ENCODE assay signal across 15 cellular contexts in genomic region chr2:6927753-6928152, GRCh38. TPM values are rescaled to one million over a fixed set of nuclear protein-coding genes. Genes with fewer than 3 reads are reported as not detected.
DNase-seq lines count a peak whose midpoint lies in the region; ATAC-seq and TF ChIP-seq lines count a peak whose summit lies in the region.
"Had no signal": no experiment of that assay in that cellular context is flagged by ENCODE, and none has a peak within 500 bp of the region (broad histone marks: within the 10 kb centered on the region; RNA-seq: fewer than 3 reads in every experiment).

No MANE protein-coding gene starts in this region.

- DNase-seq in heart right ventricle (no peak), left cardiac atrium (no peak), adrenal gland (no peak), uterus (no peak), esophagus squamous epithelium (lab: John Stamatoyannopoulos, UW) (no peak)
- no peak for DNase-seq in naive thymus-derived CD8-positive, alpha-beta T cell
- DNase-seq in stimulated activated naive B cell treated with anti-CD40 and anti-IgM and Interleukin-4, amounts not matched to agents 10 μg/mL and 1 μg/mL and 100 μg/mL, for 72 hours: no peak
- DNase-seq: COR-L47, IMR-90, Kasumi-1, MM.1S, NCI-H1092 treated with DMSO at 0.1 percent for 48 hours, NCI-H2081 treated with DMSO at 0.1 percent for 48 hours, NCI-H510A treated with DMSO at 0.1 percent for 48 hours had no signal

- H3K36me3 Mint-ChIP-seq in naive thymus-derived CD8-positive, alpha-beta T cell: peaks cover 14 to 36% (median 29%) of the 10 kb centered on the region in 3 donors
- peaks cover 3 to 7% of the 10 kb centered on the region in 2 donors for H3K36me3 Mint-ChIP-seq in stimulated activated naive B cell treated with anti-CD40 and anti-IgM and Interleukin-4, amounts not matched to agents 10 μg/mL and 1 μg/mL and 100 μg/mL, for 72 hours

- H3K36me3 ChIP-seq in heart right ventricle (no peaks in the 10 kb centered on the region), adrenal gland (replicated peaks in 1 of 2) (no peaks in the 10 kb centered on the region), uterus (no peaks in the 10 kb centered on the region), esophagus squamous epithelium (no peaks in the 10 kb centered on the region)

- peaks cover 0 to 6% (median 0%) of the 10 kb centered on the region in 11 donors for H3K9me3 ChIP-seq in heart right ventricle
- no peaks in the 10 kb centered on the region for H3K9me3 ChIP-seq in adrenal gland (replicated peaks in 1 of 3)
- H3K9me3 ChIP-seq in uterus: no peaks in the 10 kb centered on the region
- no peaks in the 10 kb centered on the region for H3K9me3 ChIP-seq in esophagus squamous epithelium
- H3K9me3 ChIP-seq: A549 had no signal

- peaks cover 4 to 86% (median 66%) of the 10 kb centered on the region in 9 donors for H3K4me1 ChIP-seq in heart right ventricle
- peaks cover 49 to 87% of the 10 kb centered on the region in 2 donors for H3K4me1 ChIP-seq in adrenal gland (replicated peaks in 1 of 2)
- peaks cover 0 to 5% of the 10 kb centered on the region in 2 donors for H3K4me1 ChIP-seq in uterus
- H3K4me1 ChIP-seq in esophagus squamous epithelium: peaks cover 0 to 17% (median 0%) of the 10 kb centered on the region in 3 donors
- H3K4me1 ChIP-seq: A549 had no signal

- ATAC-seq in heart right ventricle: no peak
- no peak for ATAC-seq in left cardiac atrium
- no peak for ATAC-seq in naive thymus-derived CD8-positive, alpha-beta T cell
- ATAC-seq in stimulated activated naive B cell treated with anti-CD40 and anti-IgM and Interleukin-4, amounts not matched to agents 10 μg/mL and 1 μg/mL and 100 μg/mL, for 72 hours (replicated peaks): no peak
- ATAC-seq: A549 had no signal

- TF ChIP-seq CTCF in heart right ventricle (IDR thresholded peaks at IDR 0.05): no peak
- no peak for TF ChIP-seq CTCF in adrenal gland (IDR thresholded peaks at IDR 0.05)
- TF ChIP-seq CTCF in uterus (IDR thresholded peaks at IDR 0.05): no peak
- TF ChIP-seq CTCF in esophagus squamous epithelium (IDR thresholded peaks at IDR 0.05): no peak

- peak overlapping the region in 1 of 10 donors; percentile 12 for H3K4me3 Mint-ChIP-seq in naive thymus-derived CD8-positive, alpha-beta T cell
- H3K4me3 Mint-ChIP-seq in stimulated activated naive B cell treated with anti-CD40 and anti-IgM and Interleukin-4, amounts not matched to agents 10 μg/mL and 1 μg/mL and 100 μg/mL, for 72 hours: no peak overlapping the region

- no peaks in the 10 kb centered on the region for H3K27me3 Mint-ChIP-seq in naive thymus-derived CD8-positive, alpha-beta T cell
- peaks cover 5 to 13% of the 10 kb centered on the region in 2 donors for H3K27me3 Mint-ChIP-seq in stimulated activated naive B cell treated with anti-CD40 and anti-IgM and Interleukin-4, amounts not matched to agents 10 μg/mL and 1 μg/mL and 100 μg/mL, for 72 hours

- 93 to 96% methylated on average over 3 of the region's 3 CpGs for WGBS in heart right ventricle, 2 donors
- 89 to 95% (median 94%) methylated on average over 3 of the region's 3 CpGs for WGBS in adrenal gland, 4 donors
- 75 to 79% methylated on average over 2 to 3 of the region's 3 CpGs for WGBS in esophagus squamous epithelium, 2 donors

- POLR2A ChIA-PET in naive thymus-derived CD8-positive, alpha-beta T cell (lab: Charles Lee): interaction anchor here (1.4 kb wide), 1 partner anchor 9 kb away, joined by 7 read pairs; no protein-coding TSS in a partner anchor

- peaks cover 0 to 14% (median 3%) of the 10 kb centered on the region in 9 donors for H3K9me3 Mint-ChIP-seq in naive thymus-derived CD8-positive, alpha-beta T cell
- peaks cover 2 to 11% of the 10 kb centered on the region in 2 donors for H3K9me3 Mint-ChIP-seq in stimulated activated naive B cell treated with anti-CD40 and anti-IgM and Interleukin-4, amounts not matched to agents 10 μg/mL and 1 μg/mL and 100 μg/mL, for 72 hours

- TF ChIP-seq POLR2A in adrenal gland (IDR thresholded peaks at IDR 0.05) (no peak), uterus (IDR thresholded peaks at IDR 0.05) (no peak), esophagus squamous epithelium (IDR thresholded peaks at IDR 0.05) (no peak)

- H3K27ac ChIP-seq in heart right ventricle (peak overlapping the region in 8 of 10 donors; percentile 18 to 69 (median 50)), adrenal gland (peak overlapping the region in 4 of 5 donors; percentile 42 to 77 (median 63)), uterus (peak overlapping the region; percentile 40 to 63), esophagus squamous epithelium (no peak overlapping the region)
- H3K27ac ChIP-seq: A549 had no signal

- H3K4me3 ChIP-seq in heart right ventricle: no peak overlapping the region
- H3K4me3 ChIP-seq in adrenal gland: no peak overlapping the region
- H3K4me3 ChIP-seq in uterus: no peak overlapping the region
- H3K4me3 ChIP-seq in esophagus squamous epithelium: no peak overlapping the region
- H3K4me3 ChIP-seq: A549 had no signal

- peaks cover 54 to 93% (median 82%) of the 10 kb centered on the region in 4 donors for H3K4me1 Mint-ChIP-seq in naive thymus-derived CD8-positive, alpha-beta T cell
- H3K4me1 Mint-ChIP-seq in stimulated activated naive B cell treated with anti-CD40 and anti-IgM and Interleukin-4, amounts not matched to agents 10 μg/mL and 1 μg/mL and 100 μg/mL, for 72 hours: peaks cover 7 to 9% of the 10 kb centered on the region in 2 donors

- no peaks in the 10 kb centered on the region for H3K27me3 ChIP-seq in heart right ventricle
- H3K27me3 ChIP-seq in adrenal gland: no peaks in the 10 kb centered on the region
- no peaks in the 10 kb centered on the region for H3K27me3 ChIP-seq in uterus
- no peaks in the 10 kb centered on the region for H3K27me3 ChIP-seq in esophagus squamous epithelium

- H3K27ac Mint-ChIP-seq in naive thymus-derived CD8-positive, alpha-beta T cell: peak overlapping the region in 6 of 10 donors; percentile 7 to 78 (median 60)
- H3K27ac Mint-ChIP-seq in stimulated activated naive B cell treated with anti-CD40 and anti-IgM and Interleukin-4, amounts not matched to agents 10 μg/mL and 1 μg/mL and 100 μg/mL, for 72 hours: no peak overlapping the region

- intact Hi-C loops in heart right ventricle (cut with DNase I): loop anchor here in 2 of 10 donors (10.0 kb wide), 2 partner anchors 47 to 57 kb away; no protein-coding TSS in a partner anchor
- intact Hi-C loops in left cardiac atrium (cut with DNase I): no loop called here
- intact Hi-C loops in adrenal gland (cut with DNase I): no loop called here
- intact Hi-C loops in uterus (cut with DNase I; ENCODE audit: low total_unique reads): no loop called here
- intact Hi-C loops in esophagus squamous epithelium (cut with DNase I): no loop called here

RNA-seq across cellular contexts. Expression of gene RNF144A, which starts 10.5 kb away (rescaled TPM):
- 10 to 100 TPM in 8 of 10 donors, 1 to 10 TPM in 2; 9.2 to 19.7 (median 11.9) TPM for total RNA-seq in heart right ventricle
- polyA plus RNA-seq in heart right ventricle: 1 to 10 TPM; 3.6 to 4.9 TPM
- 10 to 100 TPM in 1 of 2 donors, 1 to 10 TPM in 1; 4.4 to 10.4 TPM for total RNA-seq in left cardiac atrium
- 100 to 1,000 TPM in 1 of 8 donors, 10 to 100 TPM in 7; 25.7 to 103 (median 65.9) TPM for total RNA-seq in adrenal gland
- 10 to 100 TPM; 13.0 to 18.1 (median 15.2) TPM for polyA plus RNA-seq in adrenal gland
- 10 to 100 TPM; 39.5 to 42.7 TPM for total RNA-seq in naive thymus-derived CD8-positive, alpha-beta T cell
- polyA plus RNA-seq in naive thymus-derived CD8-positive, alpha-beta T cell: 10 to 100 TPM; 10.3 to 15.5 (median 15.2) TPM
- total RNA-seq in uterus: 100 to 1,000 TPM in 1 of 4 donors, 10 to 100 TPM in 3; 22.5 to 103 (median 63.0) TPM
- 10 to 100 TPM in 1 of 4 donors, 1 to 10 TPM in 3; 6.2 to 11.6 (median 8.2) TPM for total RNA-seq in esophagus squamous epithelium

RNA-seq across cellular contexts. Expression of gene RSAD2, which starts 50.2 kb away (rescaled TPM):
- 10 to 100 TPM in 2 of 10 donors, 1 to 10 TPM in 8; 3.9 to 16.1 (median 6.0) TPM for total RNA-seq in heart right ventricle
- polyA plus RNA-seq in heart right ventricle: 1 to 10 TPM; 1.6 to 3.4 TPM
- 1 to 10 TPM; 3.2 to 8.0 TPM for total RNA-seq in left cardiac atrium
- 10 to 100 TPM in 1 of 8 donors, 1 to 10 TPM in 7; 1.2 to 11.5 (median 4.3) TPM for total RNA-seq in adrenal gland
- polyA plus RNA-seq in adrenal gland: 1 to 10 TPM; 2.3 to 8.1 (median 3.9) TPM
- 1 to 10 TPM; 4.3 to 5.2 TPM for total RNA-seq in naive thymus-derived CD8-positive, alpha-beta T cell
- 10 to 100 TPM in 1 of 3 donors, 1 to 10 TPM in 2; 4.0 to 11.1 (median 6.5) TPM for polyA plus RNA-seq in naive thymus-derived CD8-positive, alpha-beta T cell
- 10 to 100 TPM in 2 of 4 donors, under 1 TPM in 2; 0.29 to 14.7 (median 6.3) TPM for total RNA-seq in uterus
- total RNA-seq in esophagus squamous epithelium: 1 to 10 TPM in 2 of 4 donors, under 1 TPM in 2; 0.15 to 4.3 (median 0.66) TPM
- total RNA-seq: IMR-90 had no signal
- polyA plus RNA-seq: IMR-90 had no signal

Comparison
In these comparisons a context has a peak if more than half of its experiments do, and no peak if none do; other contexts are left out.
1. H3K27ac ChIP-seq: peak in heart right ventricle (8 of 10), adrenal gland (4 of 5) and uterus (2 of 2); none in esophagus squamous epithelium (0 of 4).